ENCODE assay signal across 32 cellular contexts in the genomic region with DNA sequence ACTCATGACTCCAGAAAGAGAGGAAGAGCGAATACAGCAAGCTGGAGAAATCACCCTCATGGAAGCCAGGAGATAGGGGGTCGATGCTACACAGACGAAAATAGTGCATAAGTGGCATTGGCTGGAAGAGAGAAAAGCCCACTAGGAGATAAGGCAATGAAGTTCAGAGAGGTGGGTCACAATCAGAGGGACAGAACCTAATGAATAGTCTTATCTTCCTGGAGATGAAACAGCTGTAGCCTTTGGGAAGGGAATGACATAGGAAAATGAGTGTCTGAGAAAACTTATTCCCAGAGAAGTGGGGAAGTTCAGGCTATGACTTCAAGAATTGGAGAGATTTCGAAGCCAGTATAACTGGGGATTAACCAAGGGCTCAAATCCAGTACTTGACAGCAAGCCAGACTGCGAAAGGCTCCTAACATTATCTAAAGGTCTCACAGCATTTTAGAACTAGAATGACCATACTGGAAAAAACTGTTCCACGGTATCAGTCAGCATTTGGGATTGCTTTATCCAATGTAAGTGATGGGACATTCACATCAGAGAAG.
A peak's percentile ranks its signal among the peaks of the same experiment; 100 is the strongest.
DNase-seq lines count a peak whose midpoint lies in the region; FAIRE-seq and TF ChIP-seq lines count a peak whose summit lies in the region.
"Had no signal": no experiment of that assay in that cellular context is flagged by ENCODE, and none has a peak within 500 bp of the region (broad histone marks: within the 10 kb centered on the region; RNA-seq: fewer than 3 reads in every experiment).

No MANE protein-coding gene starts in this region.

- no peaks in the 10 kb centered on the region for H3K9me2 ChIP-seq in hepatocyte (replicated peaks; ENCODE audit: insufficient read depth)

- H3K4me1 ChIP-seq in astrocyte (ENCODE audit: insufficient read depth, low read length) (peaks cover 38% of the 10 kb centered on the region), hepatocyte (ENCODE audit: insufficient read depth) (no peaks in the 10 kb centered on the region), smooth muscle cell (ENCODE audit: low read depth) (peaks cover 40% of the 10 kb centered on the region), adrenal gland (replicated peaks in 1 of 2) (peaks cover 0 to 14% of the 10 kb centered on the region in 2 donors)
- H3K4me1 ChIP-seq: breast epithelium, gastrocnemius medialis had no signal

- H3K9me3 ChIP-seq in astrocyte (ENCODE audit: insufficient read depth, low read depth, low read length) (no peaks in the 10 kb centered on the region), hepatocyte (ENCODE audit: low read depth) (no peaks in the 10 kb centered on the region), smooth muscle cell (replicated peaks; ENCODE audit: low read depth) (no peaks in the 10 kb centered on the region), adrenal gland (replicated peaks in 1 of 3) (no peaks in the 10 kb centered on the region)
- H3K9me3 ChIP-seq: breast epithelium, esophagus squamous epithelium, gastrocnemius medialis, neutrophil, thoracic aorta had no signal

- TF ChIP-seq POLR2A in adrenal gland (IDR thresholded peaks at IDR 0.05) = no peak

- H3K9ac ChIP-seq in astrocyte (ENCODE audit: low read length) (no peak overlapping the region), smooth muscle cell (ENCODE audit: low read depth) (peak overlapping the region; percentile 55)
- H3K9ac ChIP-seq: BLaER1 treated with 17β-estradiol and CSF1 and Interleukin-3, amounts not matched to agents 10 nM and 100 nM had no signal

- FAIRE-seq in astrocyte (lab: Jason Lieb, UNC) = peak; percentile 70
- FAIRE-seq: endometrium, GM12878, GM19239 had no signal

- H3K4me2 ChIP-seq in astrocyte (ENCODE audit: low read length) (peak overlapping the region; percentile 21), hepatocyte (no peak overlapping the region), smooth muscle cell (peak overlapping the region; percentile 62)

- H3K27me3 Mint-ChIP-seq in astrocyte (ENCODE audit: low read depth, unreplicated experiment) = no peaks in the 10 kb centered on the region

- WGBS in hepatocyte (ENCODE audit: low lambda C conversion rate, missing lambda C conversion rate) = 80% methylated on average over 6 of the region's 6 CpGs
- WGBS in smooth muscle cell (ENCODE audit: low lambda C conversion rate) = 26% methylated on average over 6 of the region's 6 CpGs
- WGBS in adrenal gland, 4 donors = 63 to 71% (median 64%) methylated on average over 6 of the region's 6 CpGs

- no peaks in the 10 kb centered on the region for H3K36me3 ChIP-seq in astrocyte (ENCODE audit: insufficient read depth, low read length)
- H3K36me3 ChIP-seq in hepatocyte (replicated peaks; ENCODE audit: insufficient read depth, low read depth) = no peaks in the 10 kb centered on the region
- no peaks in the 10 kb centered on the region for H3K36me3 ChIP-seq in smooth muscle cell (ENCODE audit: low read depth)
- H3K36me3 ChIP-seq in adrenal gland (replicated peaks in 1 of 2) = no peaks in the 10 kb centered on the region
- H3K36me3 ChIP-seq: BLaER1 treated with 17β-estradiol and CSF1 and Interleukin-3, amounts not matched to agents 10 nM and 100 nM; breast epithelium; esophagus squamous epithelium; gastrocnemius medialis; neutrophil; thoracic aorta had no signal

- peaks cover 9% of the 10 kb centered on the region for H3K9me3 Mint-ChIP-seq in astrocyte (ENCODE audit: unreplicated experiment)
- H3K9me3 Mint-ChIP-seq: immature natural killer cell had no signal

- DNase-seq in astrocyte (ENCODE audit: low read depth) = peak; percentile 16
- peak; percentile 82 for DNase-seq in fibroblast of the aortic adventitia (ENCODE audit: low read depth)
- DNase-seq in hepatocyte (ENCODE audit: low spot score) = no peak
- no peak for DNase-seq in smooth muscle cell (lab: John Stamatoyannopoulos, UW; ENCODE audit: unreplicated experiment)
- no peak for DNase-seq in hepatic stellate cell (ENCODE audit: low spot score)
- no peak for DNase-seq in adrenal gland
- DNase-seq in HEK293T (ENCODE audit: extremely low spot score) = no peak
- DNase-seq in midbrain (lab: John Stamatoyannopoulos, UW) = no peak
- DNase-seq: activated CD4-positive, alpha-beta memory T cell treated with anti-CD3 and anti-CD28 coated beads for 36 hours; activated CD4-positive, alpha-beta T cell treated with anti-CD3 and anti-CD28 coated beads for 1 hour; activated CD8-positive, alpha-beta memory T cell treated with anti-CD3 and anti-CD28 coated beads, Interleukin-2, amount 50 U/mL, for 48 hours; activated naive CD4-positive, alpha-beta T cell treated with anti-CD3 and anti-CD28 coated beads for 36 hours; cortex of kidney; DMS153; esophagus squamous epithelium; gastrocnemius medialis; immature natural killer cell; naive thymus-derived CD4-positive, alpha-beta T cell; NCI-H1417; NCI-H2029; NCI-H524; PC-3; stimulated activated naive CD8-positive, alpha-beta T cell treated with anti-CD3 and anti-CD28 coated beads, Interleukin-15, Interleukin-2, amounts not matched to agents 100 U/mL and 50 U/mL, for 24 hours had no signal

- H3K27ac Mint-ChIP-seq in astrocyte (ENCODE audit: unreplicated experiment) = peak overlapping the region; percentile 99
- H3K27ac Mint-ChIP-seq: activated CD4-positive, alpha-beta memory T cell treated with anti-CD3 and anti-CD28 coated beads for 36 hours; activated naive CD4-positive, alpha-beta T cell treated with anti-CD3 and anti-CD28 coated beads for 36 hours; activated T-helper 1 cell treated with anti-CD3 and anti-CD28 coated beads, Interleukin-12 subunit alpha, Interleukin-12 subunit beta, Interleukin-2, Interleukin-4 antibody, amounts not matched to agents 30 ng/mL and 10 ng/mL and 1 ng/mL, durations not matched to agents 14 hours and 24 hours and 36 hours; immature natural killer cell; naive thymus-derived CD4-positive, alpha-beta T cell had no signal

- H3K4me3 Mint-ChIP-seq in astrocyte (ENCODE audit: unreplicated experiment) = peak overlapping the region; percentile 6
- H3K4me3 Mint-ChIP-seq: activated CD4-positive, alpha-beta memory T cell treated with anti-CD3 and anti-CD28 coated beads for 36 hours; activated naive CD4-positive, alpha-beta T cell treated with anti-CD3 and anti-CD28 coated beads for 36 hours; activated T-helper 1 cell treated with anti-CD3 and anti-CD28 coated beads, Interleukin-12 subunit alpha, Interleukin-12 subunit beta, Interleukin-2, Interleukin-4 antibody, amounts not matched to agents 30 ng/mL and 10 ng/mL and 1 ng/mL, durations not matched to agents 14 hours and 24 hours and 36 hours; immature natural killer cell; naive thymus-derived CD4-positive, alpha-beta T cell had no signal

- TF ChIP-seq CTCF in astrocyte (IDR thresholded peaks at IDR 0.05; ENCODE audit: insufficient read depth, low read depth, low read length) = no peak
- TF ChIP-seq CTCF in fibroblast of the aortic adventitia (IDR thresholded peaks at IDR 0.05; ENCODE audit: insufficient read depth, low read length) = no peak
- TF ChIP-seq CTCF in hepatocyte (IDR thresholded peaks at IDR 0.05; ENCODE audit: poor library complexity) = no peak
- no peak for TF ChIP-seq CTCF in smooth muscle cell (IDR thresholded peaks at IDR 0.05; ENCODE audit: borderline replicate concordance, insufficient read depth, poor library complexity, severe bottlenecking)
- no peak for TF ChIP-seq CTCF in adrenal gland (IDR thresholded peaks at IDR 0.05)

- intact Hi-C loops in adrenal gland (cut with DNase I) = no loop called here

- peaks cover 68% of the 10 kb centered on the region for H3K4me1 Mint-ChIP-seq in astrocyte (ENCODE audit: low read depth, unreplicated experiment)
- H3K4me1 Mint-ChIP-seq: naive thymus-derived CD4-positive, alpha-beta T cell had no signal

- CTCF ChIA-PET in HEK293T (lab: Yijun Ruan, JAX) = no interaction called here

- H3F3A ChIP-seq in smooth muscle cell (ENCODE audit: low read depth) = peaks cover 50% of the 10 kb centered on the region

- H3K4me3 ChIP-seq in astrocyte (ENCODE audit: insufficient read depth, low read depth, low read length) (no peak overlapping the region), fibroblast of the aortic adventitia (ENCODE audit: low read depth, low read length) (no peak overlapping the region), hepatocyte (no peak overlapping the region), smooth muscle cell (no peak overlapping the region), adrenal gland (no peak overlapping the region)
- H3K4me3 ChIP-seq: BLaER1 treated with 17β-estradiol and CSF1 and Interleukin-3, amounts not matched to agents 10 nM and 100 nM; breast epithelium; esophagus squamous epithelium; gastrocnemius medialis; GM12878; skin epidermis; thoracic aorta had no signal

- POLR2A ChIA-PET in HEK293T (lab: Yijun Ruan, JAX) = no interaction called here

- peaks cover 1% of the 10 kb centered on the region for H3K36me3 Mint-ChIP-seq in astrocyte (ENCODE audit: low read depth, unreplicated experiment)
- H3K36me3 Mint-ChIP-seq: activated CD4-positive, alpha-beta memory T cell treated with anti-CD3 and anti-CD28 coated beads for 36 hours; naive thymus-derived CD4-positive, alpha-beta T cell had no signal

- H3K27me3 ChIP-seq in astrocyte (ENCODE audit: insufficient read depth, low read length) = no peaks in the 10 kb centered on the region
- H3K27me3 ChIP-seq in hepatocyte = no peaks in the 10 kb centered on the region
- H3K27me3 ChIP-seq in smooth muscle cell (ENCODE audit: low read depth) = no peaks in the 10 kb centered on the region
- no peaks in the 10 kb centered on the region for H3K27me3 ChIP-seq in adrenal gland
- H3K27me3 ChIP-seq: BLaER1 treated with 17β-estradiol and CSF1 and Interleukin-3, amounts not matched to agents 10 nM and 100 nM; breast epithelium; esophagus squamous epithelium; gastrocnemius medialis had no signal

- no peaks in the 10 kb centered on the region for H4K20me1 ChIP-seq in astrocyte (ENCODE audit: insufficient read depth, low read length)
- H4K20me1 ChIP-seq in hepatocyte (ENCODE audit: insufficient read depth, poor library complexity, severe bottlenecking) = no peaks in the 10 kb centered on the region
- no peaks in the 10 kb centered on the region for H4K20me1 ChIP-seq in smooth muscle cell (ENCODE audit: low read depth)
- H4K20me1 ChIP-seq: BLaER1 treated with 17β-estradiol and CSF1 and Interleukin-3, amounts not matched to agents 10 nM and 100 nM had no signal

- H3K27ac ChIP-seq in astrocyte (ENCODE audit: low read depth, low read length) (peak overlapping the region; percentile 64), hepatocyte (peak overlapping the region; percentile 52), smooth muscle cell (ENCODE audit: low read depth) (peak overlapping the region; percentile 99), adrenal gland (peak overlapping the region in 1 of 5 donors; percentile 36)
- H3K27ac ChIP-seq: BLaER1 treated with 17β-estradiol and CSF1 and Interleukin-3, amounts not matched to agents 10 nM and 100 nM; breast epithelium; gastrocnemius medialis; neutrophil; skin epidermis; thoracic aorta had no signal

- H2AFZ ChIP-seq in astrocyte (ENCODE audit: low read depth, low read length) (no peak overlapping the region), hepatocyte (no peak overlapping the region), smooth muscle cell (ENCODE audit: low read depth) (no peak overlapping the region)

- H3K79me2 ChIP-seq in astrocyte (ENCODE audit: insufficient read depth, low read length) (no peaks in the 10 kb centered on the region), hepatocyte (no peaks in the 10 kb centered on the region), smooth muscle cell (ENCODE audit: low read depth) (no peaks in the 10 kb centered on the region)

TF ChIP-seq in HEK293T, 16 proteins besides CTCF, POLR2A, EP300 and RAD21 (continues in another document):
- no peak for TF ChIP-seq L3MBTL2 (conservative IDR thresholded peaks at IDR 0.05)

Comparison
In these comparisons a context has a peak if more than half of its experiments do, and no peak if none do; other contexts are left out.
1. DNase-seq: peak in astrocyte (single experiment) and fibroblast of the aortic adventitia (single experiment); none in hepatocyte (single experiment), smooth muscle cell (single experiment), hepatic stellate cell (single experiment), adrenal gland (0 of 7), HEK293T (single experiment) and midbrain (single experiment).